ENCODE assay signal across 9 cellular contexts in the genomic region with DNA sequence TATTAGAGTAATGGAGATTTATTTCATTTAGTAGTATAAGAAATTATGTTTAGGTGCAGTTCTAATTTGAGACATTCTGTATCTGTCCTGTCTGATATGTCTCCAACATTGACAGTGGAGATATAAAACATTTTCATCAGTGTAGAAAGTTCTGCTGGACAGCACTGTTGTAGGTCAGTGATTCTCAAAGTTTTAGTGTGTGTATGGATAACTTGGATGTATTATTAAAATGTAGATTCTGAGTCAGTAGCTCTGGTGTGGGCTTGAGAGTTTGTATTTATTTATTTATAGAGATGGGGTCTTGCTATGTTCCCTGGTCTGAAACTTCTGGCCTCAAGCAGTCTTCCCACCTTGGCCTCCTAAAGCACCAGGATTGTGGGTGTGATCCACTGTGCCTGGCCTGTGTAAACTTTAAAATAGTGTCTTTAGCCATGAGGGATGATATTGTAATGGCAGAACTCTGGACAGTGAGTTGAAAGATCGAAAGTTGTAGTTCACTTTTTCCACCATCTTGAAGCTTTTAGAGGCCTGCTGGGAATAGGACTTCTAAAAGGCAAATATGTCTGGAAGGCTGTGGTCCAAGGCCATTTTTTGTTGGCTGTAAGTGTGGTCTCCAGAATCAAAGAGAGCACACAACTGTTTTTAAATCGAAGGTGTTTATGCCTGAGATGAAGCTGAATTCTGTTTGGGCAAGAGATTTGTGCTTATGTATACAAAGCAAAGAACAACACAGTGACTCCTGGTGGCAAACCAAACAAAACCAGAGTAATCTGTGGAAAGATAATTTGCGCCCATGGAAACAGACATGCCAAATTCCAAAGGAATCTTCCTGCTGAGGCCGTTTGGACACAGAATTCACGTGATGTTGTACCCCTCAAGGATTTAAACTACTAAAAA. TPM values are rescaled to one million over a fixed set of nuclear protein-coding genes. Genes with fewer than 3 reads are reported as not detected.
DNase-seq lines count a peak whose midpoint lies in the region; ATAC-seq and TF ChIP-seq lines count a peak whose summit lies in the region.
"Had no signal": no experiment of that assay in that cellular context is flagged by ENCODE, and none has a peak within 500 bp of the region (broad histone marks: within the 10 kb centered on the region; RNA-seq: fewer than 3 reads in every experiment).

No MANE protein-coding gene starts in this region.

- H3K27ac ChIP-seq in endodermal cell (ENCODE audit: low read depth, low read length): peak overlapping the region; percentile 16
- peak overlapping the region; percentile 12 for H3K27ac ChIP-seq in psoas muscle
- H3K27ac ChIP-seq: BLaER1 had no signal

- peaks cover 10% of the 10 kb centered on the region for H3K36me3 Mint-ChIP-seq in endodermal cell (ENCODE audit: low read depth)

- H3K9ac ChIP-seq in endodermal cell (ENCODE audit: extremely low read depth, low read length, poor library complexity, severe bottlenecking): peak overlapping the region; percentile 54
- H3K9ac ChIP-seq: BLaER1 had no signal

- H3K9me3 ChIP-seq in endodermal cell (ENCODE audit: control insufficient read depth, low read length) (no peaks in the 10 kb centered on the region), psoas muscle (no peaks in the 10 kb centered on the region)

- H3K4me1 Mint-ChIP-seq in endodermal cell: peaks cover 29% of the 10 kb centered on the region

- H3K4me3 Mint-ChIP-seq in endodermal cell: peak overlapping the region; percentile 40

- peak; percentile 68 for TF ChIP-seq CTCF in endodermal cell (conservative IDR thresholded peaks at IDR 0.05)
- peak; percentile 12 for TF ChIP-seq CTCF in psoas muscle (IDR thresholded peaks at IDR 0.05)

- intact Hi-C loops in psoas muscle (cut with DNase I): no loop called here

- H3K4me3 ChIP-seq in endodermal cell (ENCODE audit: low read length) (peak overlapping the region; percentile 74), psoas muscle (no peak overlapping the region)
- H3K4me3 ChIP-seq: BLaER1 had no signal

- H3K4me1 ChIP-seq in endodermal cell (ENCODE audit: control insufficient read depth, insufficient read depth, low read length): peaks cover 3% of the 10 kb centered on the region
- H3K4me1 ChIP-seq in psoas muscle: peaks cover 46% of the 10 kb centered on the region

- no peaks in the 10 kb centered on the region for H3K9me3 Mint-ChIP-seq in endodermal cell

- DNase-seq in NCI-H2196 (lab: John Stamatoyannopoulos, UW; ENCODE audit: unreplicated experiment) (peak; percentile 18), NCI-H2196 treated with DMSO at 0.1 percent for 48 hours (lab: John Stamatoyannopoulos, UW; ENCODE audit: unreplicated experiment) (no peak), NCI-H2227 treated with DMSO at 0.1 percent for 48 hours (lab: John Stamatoyannopoulos, UW) (peak; percentile 29), endodermal cell (peak; percentile 59), psoas muscle (no peak)
- no peak for DNase-seq in activated CD8-positive, alpha-beta memory T cell treated with anti-CD3 and anti-CD28 coated beads for 24 hours

- WGBS in endodermal cell (ENCODE audit: insufficient coverage in 1 of 2, insufficient read length in 1 of 2), 2 experiments: 46 to 53% methylated on average over 4 to 5 of the region's 5 CpGs
- WGBS in psoas muscle, 3 donors: 47 to 61% (median 53%) methylated on average over 5 of the region's 5 CpGs

- peak overlapping the region; percentile 93 for H3K27ac Mint-ChIP-seq in endodermal cell

- no peaks in the 10 kb centered on the region for H3K27me3 Mint-ChIP-seq in endodermal cell (ENCODE audit: insufficient read depth)

- no peak for ATAC-seq in psoas muscle
- ATAC-seq in HG02885 (IDR thresholded peaks at IDR 0.05; ENCODE audit: poor library complexity, unreplicated experiment): no peak
- ATAC-seq in HG02884 (IDR thresholded peaks at IDR 0.05; ENCODE audit: unreplicated experiment): no peak

- H3K36me3 ChIP-seq in endodermal cell (ENCODE audit: control insufficient read depth, insufficient read depth, low read length) (peaks cover 4% of the 10 kb centered on the region), psoas muscle (ENCODE audit: insufficient read depth in 1 of 2, low read depth in 1 of 2) (peaks cover 0 to 3% of the 10 kb centered on the region in 2 donors)

- no peaks in the 10 kb centered on the region for H3K27me3 ChIP-seq in endodermal cell (ENCODE audit: control insufficient read depth, insufficient read depth, low read length, poor library complexity, severe bottlenecking)
- H3K27me3 ChIP-seq in psoas muscle (ENCODE audit: insufficient read depth in 3 of 3, low read length in 2 of 3): no peaks in the 10 kb centered on the region
- H3K27me3 ChIP-seq: BLaER1 had no signal

RNA-seq across cellular contexts. Expression of a gene that starts 12.4 kb away (rescaled TPM):
- total RNA-seq in endodermal cell (10 to 100 TPM; 36.4 to 39.8 TPM), psoas muscle (100 to 1,000 TPM in 1 of 4 donors, 10 to 100 TPM in 3; 55.8 to 126 (median 73.4) TPM)
- 37.1 TPM for polyA plus RNA-seq in endodermal cell (2013, experiment 1 of 2)
- polyA plus RNA-seq in endodermal cell (2013, experiment 2 of 2): 37.3 TPM
- polyA plus RNA-seq in psoas muscle: 100 to 1,000 TPM in 1 of 3 donors, 10 to 100 TPM in 2; 89.6 to 203 (median 92.9) TPM

Comparison
In these comparisons a context has a peak if more than half of its experiments do, and no peak if none do; other contexts are left out.
1. DNase-seq: peak in NCI-H2196 (single experiment), NCI-H2227 treated with DMSO at 0.1 percent for 48 hours (single experiment) and endodermal cell (single experiment); none in NCI-H2196 treated with DMSO at 0.1 percent for 48 hours (single experiment), psoas muscle (0 of 2) and activated CD8-positive, alpha-beta memory T cell treated with anti-CD3 and anti-CD28 coated beads for 24 hours (single experiment).